Comparison of ENCODE assay signal across 21 cellular contexts in the genomic region with DNA sequence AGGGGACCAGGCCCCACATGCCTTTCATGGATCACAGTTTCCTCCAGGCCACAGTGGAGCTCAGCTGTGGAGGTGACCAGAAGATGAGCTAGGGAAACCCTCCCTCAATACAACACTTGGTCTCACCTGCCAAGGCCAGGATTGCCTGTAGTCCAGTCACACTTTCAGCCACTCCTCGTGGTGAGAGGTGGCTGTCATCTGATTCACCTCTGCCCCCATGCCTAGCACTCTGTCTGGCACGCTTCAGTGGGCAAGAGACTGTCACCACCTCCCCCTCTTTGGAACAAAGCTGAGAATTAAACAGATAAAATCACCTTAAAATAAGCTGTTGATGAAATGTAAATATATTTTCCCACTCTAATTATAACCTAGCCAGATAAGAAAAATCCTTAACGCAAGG. TPM values are rescaled to one million over a fixed set of nuclear protein-coding genes. Genes with fewer than 3 reads are reported as not detected.
DNase-seq lines count a peak whose midpoint lies in the region; TF ChIP-seq lines count a peak whose summit lies in the region.
"Had no signal": no experiment of that assay in that cellular context is flagged by ENCODE, and none has a peak within 500 bp of the region (broad histone marks: within the 10 kb centered on the region; RNA-seq: fewer than 3 reads in every experiment).

No MANE protein-coding gene starts in this region.

- DNase-seq in T-helper 2 cell treated with Interferon-gamma antibody and Interleukin-4, amounts not matched to agents 5 μg/mL and 100 μg/mL, for 36 hours (ENCODE audit: low spot score): no peak
- DNase-seq in T-helper 2 cell (no peak), Karpas-422 (no peak), endothelial cell (ENCODE audit: low spot score) (no peak), osteoblast (ENCODE audit: insufficient read length, low spot score, missing footprints) (no peak), foreskin fibroblast (no peak), adrenal gland (no peak)
- DNase-seq: 8988T; activated CD4-positive, alpha-beta T cell treated with anti-CD3 and anti-CD28 coated beads for 48 hours; activated CD8-positive, alpha-beta memory T cell treated with anti-CD3 and anti-CD28 coated beads, Interleukin-2, amount 10 ng/mL, durations not matched to agents 7 days and 5 days; activated gamma-delta T cell treated with Interleukin-2 at 50 U/mL for 16 hours; cerebellar nuclear complex; EL; HCEC 1CT; NCI-H1105 treated with DMSO at 0.1 percent for 48 hours; NCI-H524 treated with DMSO at 0.1 percent for 48 hours; trophoblast cell had no signal

- H3K36me3 ChIP-seq in Karpas-422 (ENCODE audit: insufficient read depth, low read length) (no peaks in the 10 kb centered on the region), parathyroid adenoma (ENCODE audit: control insufficient read depth, insufficient read depth, low read length) (no peaks in the 10 kb centered on the region), osteoblast (ENCODE audit: insufficient read depth, low read length) (no peaks in the 10 kb centered on the region), adrenal gland (replicated peaks in 1 of 2) (no peaks in the 10 kb centered on the region)
- H3K36me3 ChIP-seq: esophagus muscularis mucosa had no signal

- 56 to 74% (median 68%) methylated on average over 2 to 3 of the region's 3 CpGs for WGBS in adrenal gland, 4 donors

- H3K4me1 ChIP-seq in Karpas-422 (ENCODE audit: low read length): peaks cover 14% of the 10 kb centered on the region
- H3K4me1 ChIP-seq in parathyroid adenoma: peaks cover 16% of the 10 kb centered on the region
- peaks cover 6% of the 10 kb centered on the region for H3K4me1 ChIP-seq in osteoblast (ENCODE audit: insufficient read depth, low read length)
- peaks cover 3 to 8% of the 10 kb centered on the region in 2 donors for H3K4me1 ChIP-seq in adrenal gland (replicated peaks in 1 of 2)

- H3K9me3 ChIP-seq in Karpas-422 (ENCODE audit: low read length) (no peaks in the 10 kb centered on the region), parathyroid adenoma (ENCODE audit: control insufficient read depth, low read length) (no peaks in the 10 kb centered on the region), osteoblast (ENCODE audit: low read depth, low read length) (no peaks in the 10 kb centered on the region), adrenal gland (replicated peaks in 1 of 3) (no peaks in the 10 kb centered on the region)
- H3K9me3 ChIP-seq: esophagus muscularis mucosa had no signal

- no peak overlapping the region for H3K9ac ChIP-seq in Karpas-422 (ENCODE audit: low read length)
- no peak overlapping the region for H3K9ac ChIP-seq in parathyroid adenoma

- intact Hi-C loops in adrenal gland (cut with DNase I): no loop called here

- H3K27me3 Mint-ChIP-seq in T-helper 2 cell treated with Interferon-gamma antibody and Interleukin-4, amounts not matched to agents 5 μg/mL and 100 μg/mL, for 36 hours (ENCODE audit: low read depth): peaks cover 68% of the 10 kb centered on the region
- H3K27me3 Mint-ChIP-seq in endothelial cell (ENCODE audit: unreplicated experiment): peaks cover 11% of the 10 kb centered on the region

- H3K4me1 Mint-ChIP-seq in T-helper 2 cell treated with Interferon-gamma antibody and Interleukin-4, amounts not matched to agents 5 μg/mL and 100 μg/mL, for 36 hours (ENCODE audit: low read depth): peaks cover 5% of the 10 kb centered on the region
- H3K4me1 Mint-ChIP-seq in endothelial cell (ENCODE audit: unreplicated experiment): peaks cover 12% of the 10 kb centered on the region

- H3K36me3 Mint-ChIP-seq in T-helper 2 cell treated with Interferon-gamma antibody and Interleukin-4, amounts not matched to agents 5 μg/mL and 100 μg/mL, for 36 hours (ENCODE audit: low read depth): no peaks in the 10 kb centered on the region
- peaks cover 7% of the 10 kb centered on the region for H3K36me3 Mint-ChIP-seq in endothelial cell (ENCODE audit: low read depth, unreplicated experiment)

- no peak for TF ChIP-seq CTCF in endothelial cell (IDR thresholded peaks at IDR 0.05; ENCODE audit: unreplicated experiment)
- TF ChIP-seq CTCF in parathyroid adenoma (IDR thresholded peaks at IDR 0.05): no peak
- no peak for TF ChIP-seq CTCF in osteoblast (IDR thresholded peaks at IDR 0.05; ENCODE audit: extremely low read depth, low read depth, low read length)
- TF ChIP-seq CTCF in foreskin fibroblast (IDR thresholded peaks at IDR 0.05; ENCODE audit: low read depth, low read length): no peak
- TF ChIP-seq CTCF in adrenal gland (IDR thresholded peaks at IDR 0.05): no peak

- H4K20me1 ChIP-seq in Karpas-422 (ENCODE audit: insufficient read depth, low read depth, low read length) (no peaks in the 10 kb centered on the region), osteoblast (ENCODE audit: insufficient read depth, low read length) (no peaks in the 10 kb centered on the region)

- H3K27me3 ChIP-seq in Karpas-422 (ENCODE audit: low read length) (no peaks in the 10 kb centered on the region), parathyroid adenoma (ENCODE audit: control insufficient read depth, insufficient read depth, low read length) (no peaks in the 10 kb centered on the region), osteoblast (ENCODE audit: insufficient read depth, low read length) (peaks cover 31% of the 10 kb centered on the region), adrenal gland (no peaks in the 10 kb centered on the region)
- H3K27me3 ChIP-seq: esophagus muscularis mucosa had no signal

- H3K4me3 ChIP-seq in Karpas-422 (ENCODE audit: low read length): no peak overlapping the region
- H3K4me3 ChIP-seq in parathyroid adenoma (ENCODE audit: low read depth, low read length): no peak overlapping the region
- H3K4me3 ChIP-seq in osteoblast (ENCODE audit: insufficient read depth, low read length): no peak overlapping the region
- no peak overlapping the region for H3K4me3 ChIP-seq in foreskin fibroblast (ENCODE audit: low read depth in 1 of 2, low read length in 2 of 2)
- H3K4me3 ChIP-seq in adrenal gland: no peak overlapping the region

- H2AFZ ChIP-seq in Karpas-422 (ENCODE audit: low read length) (no peak overlapping the region), parathyroid adenoma (peak overlapping the region; percentile 81), osteoblast (ENCODE audit: low read length) (no peak overlapping the region)

- H3K9me2 ChIP-seq in Karpas-422 (replicated peaks; ENCODE audit: insufficient read depth, low read length): no peaks in the 10 kb centered on the region

- H3K79me2 ChIP-seq in Karpas-422 (ENCODE audit: low read length) (no peaks in the 10 kb centered on the region), parathyroid adenoma (no peaks in the 10 kb centered on the region), osteoblast (ENCODE audit: insufficient read depth, low read length) (no peaks in the 10 kb centered on the region)

- no peak overlapping the region for H3K27ac Mint-ChIP-seq in T-helper 2 cell treated with Interferon-gamma antibody and Interleukin-4, amounts not matched to agents 5 μg/mL and 100 μg/mL, for 36 hours
- H3K27ac Mint-ChIP-seq in endothelial cell (ENCODE audit: unreplicated experiment): no peak overlapping the region
- H3K27ac Mint-ChIP-seq: activated CD8-positive, alpha-beta memory T cell treated with anti-CD3 and anti-CD28 coated beads, Interleukin-2, amount 10 ng/mL, durations not matched to agents 7 days and 5 days had no signal

- no peak overlapping the region for H3K27ac ChIP-seq in Karpas-422 (ENCODE audit: low read length)
- H3K27ac ChIP-seq in parathyroid adenoma: no peak overlapping the region
- H3K27ac ChIP-seq in osteoblast (ENCODE audit: low read depth, low read length): no peak overlapping the region
- H3K27ac ChIP-seq in adrenal gland: no peak overlapping the region
- H3K27ac ChIP-seq: esophagus muscularis mucosa had no signal

- TF ChIP-seq POLR2A in adrenal gland (IDR thresholded peaks at IDR 0.05): no peak

- H3K9me3 Mint-ChIP-seq in T-helper 2 cell treated with Interferon-gamma antibody and Interleukin-4, amounts not matched to agents 5 μg/mL and 100 μg/mL, for 36 hours: no peaks in the 10 kb centered on the region
- no peaks in the 10 kb centered on the region for H3K9me3 Mint-ChIP-seq in endothelial cell (ENCODE audit: unreplicated experiment)

- H3K4me3 Mint-ChIP-seq in T-helper 2 cell treated with Interferon-gamma antibody and Interleukin-4, amounts not matched to agents 5 μg/mL and 100 μg/mL, for 36 hours: peak overlapping the region; percentile 4
- peak overlapping the region; percentile 65 for H3K4me3 Mint-ChIP-seq in endothelial cell (ENCODE audit: unreplicated experiment)

- H3K4me2 ChIP-seq in Karpas-422 (ENCODE audit: low read depth, low read length, poor library complexity, severe bottlenecking) (peak overlapping the region; percentile 70), parathyroid adenoma (ENCODE audit: low read length) (peak overlapping the region; percentile 22), osteoblast (ENCODE audit: insufficient read depth, low read length) (no peak overlapping the region)

RNA-seq across cellular contexts. Expression of a gene that starts 4.0 kb away (rescaled TPM):
- total RNA-seq in Karpas-422 (2014; rRNA removed; shearing (Covaris generic); ENCODE audit: low replicate concordance): 0.43 and 1.2 TPM in 2 replicates
- 10.7 TPM for total RNA-seq in endothelial cell (ENCODE audit: unreplicated experiment)
- 2.2 and 3.5 TPM in 2 replicates for total RNA-seq in osteoblast
- 1 to 10 TPM in 7 of 8 donors, under 1 TPM in 1; 0.93 to 7.1 (median 1.7) TPM for total RNA-seq in adrenal gland
- polyA plus RNA-seq in adrenal gland: under 1 TPM; 0.44 to 0.90 (median 0.48) TPM

RNA-seq across cellular contexts. Expression of a gene that starts 30.7 kb away (rescaled TPM):
- total RNA-seq in Karpas-422 (2014; rRNA removed; shearing (Covaris generic); ENCODE audit: low replicate concordance): 1.0 and 3.4 TPM in 2 replicates
- total RNA-seq in endothelial cell (ENCODE audit: unreplicated experiment) (1.6 TPM), osteoblast (0.29 and 0.72 TPM in 2 replicates), adrenal gland (1 to 10 TPM in 6 of 8 donors, under 1 TPM in 1, not detected in 1; 0.79 to 1.7 (median 1.2) TPM)
- polyA plus RNA-seq in adrenal gland: 1 to 10 TPM; 1.5 to 3.7 (median 2.7) TPM
- total RNA-seq: mesenteric fat pad, skeletal muscle tissue had no signal

RNA-seq across cellular contexts. Expression of a gene that starts 58.4 kb away (rescaled TPM):
- 51.5 and 66.2 TPM in 2 replicates for total RNA-seq in Karpas-422 (2014; rRNA removed; shearing (Covaris generic); ENCODE audit: low replicate concordance)
- total RNA-seq in endothelial cell (ENCODE audit: unreplicated experiment) (25.9 TPM), osteoblast (53.6 and 63.9 TPM in 2 replicates), adrenal gland (10 to 100 TPM; 21.5 to 45.7 (median 35.8) TPM)
- polyA plus RNA-seq in adrenal gland: 10 to 100 TPM in 1 of 3 donors, 1 to 10 TPM in 2; 6.1 to 31.2 (median 9.1) TPM
